1 cellular context compared by ENCODE assay signal in genomic region chr17:29240477-29240876, GRCh38.
TF ChIP-seq lines count a peak whose summit lies in the region.

No MANE protein-coding gene starts in this region.

TF ChIP-seq in endothelial cell of umbilical vein, 7 proteins besides CTCF, POLR2A, EP300 and RAD21 (continued from another document):
- TF ChIP-seq FOS (IDR thresholded peaks at IDR 0.05; ENCODE audit: borderline replicate concordance, insufficient read depth, low read length): no peak
- no peak for TF ChIP-seq MYC (IDR thresholded peaks at IDR 0.05; ENCODE audit: low read depth, low read length)
TF ChIP-seq in endothelial cell of umbilical vein: peak in this region for 0.
